24 cellular contexts compared by ENCODE assay signal in genomic region chr6:97411610-97412009, GRCh38.
DNase-seq lines count a peak whose midpoint lies in the region; ATAC-seq, FAIRE-seq and TF ChIP-seq lines count a peak whose summit lies in the region.
"Had no signal": no experiment of that assay in that cellular context is flagged by ENCODE, and none has a peak within 500 bp of the region (broad histone marks: within the 10 kb centered on the region; RNA-seq: fewer than 3 reads in every experiment).

No MANE protein-coding gene starts in this region.

- WGBS in H1 (ENCODE audit: extremely low coverage in 1 of 2, insufficient coverage in 1 of 2, insufficient read length in 1 of 2, insufficient replicate concordance in 2 of 2, low coverage in 1 of 2, low lambda C conversion rate in 2 of 2, missing lambda C conversion rate in 1 of 2), 2 experiments = 45% methylated on average over 2 of the region's 2 CpGs; no CpG with 5 or more reads in 1 of the 2 experiments

- ATAC-seq in GM23338 = peak; percentile 36; the same call in 1 of the 3 replicates
- no peak for ATAC-seq in T-helper 17 cell
- no peak for ATAC-seq in activated T-helper 17 cell treated with anti-CD3 and anti-CD28 coated beads, Interleukin-2, amount 50 U/mL, for 72 hours (replicated peaks)
- ATAC-seq: A549 had no signal

- no peaks in the 10 kb centered on the region for H3F3A ChIP-seq in GM23338 (replicated peaks; ENCODE audit: low read depth)
- no peaks in the 10 kb centered on the region for H3F3A ChIP-seq in PC-9 (ENCODE audit: insufficient read depth, low read depth)

- H3K79me1 ChIP-seq in H1 (ENCODE audit: low read depth, low read length) = no peaks in the 10 kb centered on the region

- H3K27me3 Mint-ChIP-seq in GM23338 (ENCODE audit: insufficient read depth, low read depth, poor library complexity) = no peaks in the 10 kb centered on the region
- peaks cover 7% of the 10 kb centered on the region for H3K27me3 Mint-ChIP-seq in T-helper 17 cell
- peaks cover 18% of the 10 kb centered on the region for H3K27me3 Mint-ChIP-seq in activated T-helper 17 cell treated with anti-CD3 and anti-CD28 coated beads, Interleukin-2, amount 50 U/mL, for 72 hours
- no peaks in the 10 kb centered on the region for H3K27me3 Mint-ChIP-seq in endothelial cell (ENCODE audit: unreplicated experiment)

- CTCF ChIA-PET in H1 (lab: Charles Lee; ENCODE audit: partially characterized antibody) (no interaction called here), PC-9 (lab: Charles Lee) (no interaction called here)

- intact Hi-C loops in PC-9 (cut with micrococcal nuclease; ENCODE audit: unreplicated experiment) = no loop called here

- H3K9me3 ChIP-seq in T-helper 17 cell (ENCODE audit: control insufficient read depth, low read length, poor library complexity, severe bottlenecking) (no peaks in the 10 kb centered on the region), H1 (ENCODE audit: insufficient read depth in 2 of 2, low read depth in 1 of 2, low read length in 1 of 2) (no peaks in the 10 kb centered on the region), PC-9 (ENCODE audit: insufficient read depth, low read depth) (no peaks in the 10 kb centered on the region)
- H3K9me3 ChIP-seq: A549; BE2C; BLaER1 treated with 17β-estradiol and CSF1 and Interleukin-3, amounts not matched to agents 10 nM and 100 nM had no signal

- no peak overlapping the region for H3K23ac ChIP-seq in H1 (ENCODE audit: insufficient read length)

- POLR2A ChIA-PET in H1 (lab: Charles Lee; ENCODE audit: partially characterized antibody) (no interaction called here), PC-9 (lab: Charles Lee; ENCODE audit: unreplicated experiment) (no interaction called here)

- peak; percentile 35 for DNase-seq in GM23338 (ENCODE audit: low spot score)
- DNase-seq in T-helper 17 cell = no peak
- no peak for DNase-seq in H1 (ENCODE audit: low read depth in 1 of 2, low spot score in 2 of 2)
- DNase-seq in PC-9 = no peak
- no peak for DNase-seq in central memory CD4-positive, alpha-beta T cell
- no peak for DNase-seq in endothelial cell (ENCODE audit: low spot score)
- DNase-seq: 8988T; ACHN; AML-193; BE2C; CD4-positive, alpha-beta T cell; CD8-positive, alpha-beta memory T cell; DMS53; DMS79 treated with DMSO at 0.1 percent for 48 hours; GF-D8; GOT3; H7; HCEC 1CT had no signal

- H3K27ac Mint-ChIP-seq in GM23338 = no peak overlapping the region
- H3K27ac Mint-ChIP-seq in T-helper 17 cell = no peak overlapping the region
- H3K27ac Mint-ChIP-seq in activated T-helper 17 cell treated with anti-CD3 and anti-CD28 coated beads, Interleukin-2, amount 50 U/mL, for 72 hours = no peak overlapping the region
- no peak overlapping the region for H3K27ac Mint-ChIP-seq in endothelial cell (ENCODE audit: unreplicated experiment)
- H3K27ac Mint-ChIP-seq: CD14-positive monocyte; CD4-positive, alpha-beta T cell; CD8-positive, alpha-beta memory T cell had no signal

- H3K4me3 ChIP-seq in GM23338 = no peak overlapping the region
- H3K4me3 ChIP-seq in H1 (ENCODE audit: extremely low read depth in 1 of 4, insufficient read depth in 2 of 4, low read depth in 3 of 4, low read length in 4 of 4) = no peak overlapping the region
- H3K4me3 ChIP-seq in PC-9 = no peak overlapping the region
- H3K4me3 ChIP-seq: A549; BLaER1 treated with 17β-estradiol and CSF1 and Interleukin-3, amounts not matched to agents 10 nM and 100 nM had no signal

- H3K4me3 Mint-ChIP-seq in GM23338 (no peak overlapping the region), T-helper 17 cell (peak overlapping the region; percentile 13), endothelial cell (ENCODE audit: unreplicated experiment) (no peak overlapping the region)
- H3K4me3 Mint-ChIP-seq in activated T-helper 17 cell treated with anti-CD3 and anti-CD28 coated beads, Interleukin-2, amount 50 U/mL, for 72 hours = no peak overlapping the region
- H3K4me3 Mint-ChIP-seq: CD14-positive monocyte; CD4-positive, alpha-beta T cell; CD8-positive, alpha-beta memory T cell had no signal

- H3K9me3 Mint-ChIP-seq in GM23338 (no peaks in the 10 kb centered on the region; the same call in 2 of the 3 replicates), endothelial cell (ENCODE audit: unreplicated experiment) (no peaks in the 10 kb centered on the region)
- H3K9me3 Mint-ChIP-seq in activated T-helper 17 cell treated with anti-CD3 and anti-CD28 coated beads, Interleukin-2, amount 50 U/mL, for 72 hours = no peaks in the 10 kb centered on the region
- H3K9me3 Mint-ChIP-seq: CD4-positive, alpha-beta T cell had no signal

- no peak for FAIRE-seq in H1 (lab: Jason Lieb, UNC)
- FAIRE-seq: A549, GM12891, GM18507 had no signal

- TF ChIP-seq RAD21 in H1 (IDR thresholded peaks at IDR 0.05 in 1 of 2, conservative IDR thresholded peaks at IDR 0.05 in 1 of 2; ENCODE audit: low read depth in 2 of 2, low read length in 2 of 2) = no peak

- H3K9me2 ChIP-seq in GM23338 (ENCODE audit: insufficient read depth) (no peaks in the 10 kb centered on the region), PC-9 (ENCODE audit: insufficient read depth) (no peaks in the 10 kb centered on the region; the same call in 1 of the 2 replicates)

- no peak for TF ChIP-seq POLR2A in H1 (IDR thresholded peaks at IDR 0.05; ENCODE audit: control extremely low read depth in 1 of 2, low read depth in 2 of 2, low read length in 2 of 2)

- H2BK120ac ChIP-seq in H1 (replicated peaks; ENCODE audit: low read depth, low read length) = no peak overlapping the region

- H2AFZ ChIP-seq in GM23338 (no peak overlapping the region), H1 (ENCODE audit: low read length) (0 out of 2 replicates have a peak overlapping the region, but pooled peaks have one; percentile 20), PC-9 (no peak overlapping the region)

- H4K8ac ChIP-seq in H1 (ENCODE audit: extremely low read depth, insufficient read depth, low read length) = no peak overlapping the region

- H4K20me1 ChIP-seq in GM23338 (replicated peaks; ENCODE audit: insufficient read depth) = no peaks in the 10 kb centered on the region
- H4K20me1 ChIP-seq in H1 (replicated peaks in 1 of 2; ENCODE audit: control insufficient read depth in 1 of 2, insufficient read depth in 2 of 2, low read length in 2 of 2) = no peaks in the 10 kb centered on the region
- no peaks in the 10 kb centered on the region for H4K20me1 ChIP-seq in PC-9 (ENCODE audit: insufficient read depth)
- H4K20me1 ChIP-seq: BLaER1 treated with 17β-estradiol and CSF1 and Interleukin-3, amounts not matched to agents 10 nM and 100 nM had no signal

- H3K79me2 ChIP-seq in GM23338 (replicated peaks; ENCODE audit: insufficient read depth) (no peaks in the 10 kb centered on the region), H1 (ENCODE audit: control insufficient read depth in 1 of 2, insufficient read depth in 2 of 2, low read length in 2 of 2) (no peaks in the 10 kb centered on the region), PC-9 (ENCODE audit: low read depth) (no peaks in the 10 kb centered on the region)

- no peak for TF ChIP-seq EP300 in H1 (IDR thresholded peaks at IDR 0.05; ENCODE audit: borderline replicate concordance in 1 of 2, low read depth in 2 of 2, low read length in 2 of 2)

- H4K91ac ChIP-seq in H1 (replicated peaks; ENCODE audit: insufficient read length, low read length) = no peak overlapping the region

- no peaks in the 10 kb centered on the region for H3K23me2 ChIP-seq in H1 (ENCODE audit: low read depth, low read length)

- H4K5ac ChIP-seq in H1 (ENCODE audit: insufficient read length, low read depth, low read length) = no peak overlapping the region

- no peak overlapping the region for H2BK5ac ChIP-seq in H1 (ENCODE audit: low read depth, low read length)

- H3K4me2 ChIP-seq in GM23338 = no peak overlapping the region
- H3K4me2 ChIP-seq in H1 (ENCODE audit: insufficient read depth in 1 of 2, low read depth in 2 of 2, low read length in 2 of 2) = no peak overlapping the region
- H3K4me2 ChIP-seq in PC-9 = no peak overlapping the region
- H3K4me2 ChIP-seq: A549; BLaER1 treated with 17β-estradiol and CSF1 and Interleukin-3, amounts not matched to agents 10 nM and 100 nM had no signal

- no peaks in the 10 kb centered on the region for H3K36me3 Mint-ChIP-seq in GM23338 (ENCODE audit: low read depth)
- no peaks in the 10 kb centered on the region for H3K36me3 Mint-ChIP-seq in T-helper 17 cell (ENCODE audit: low read depth)
- no peaks in the 10 kb centered on the region for H3K36me3 Mint-ChIP-seq in activated T-helper 17 cell treated with anti-CD3 and anti-CD28 coated beads, Interleukin-2, amount 50 U/mL, for 72 hours (ENCODE audit: low read depth)
- no peaks in the 10 kb centered on the region for H3K36me3 Mint-ChIP-seq in endothelial cell (ENCODE audit: low read depth, unreplicated experiment)
- H3K36me3 Mint-ChIP-seq: CD14-positive monocyte; CD8-positive, alpha-beta memory T cell had no signal

- no peak overlapping the region for H3K9ac ChIP-seq in H1 (replicated peaks in 1 of 4; ENCODE audit: extremely low read depth in 1 of 4, low read depth in 3 of 4, low read length in 3 of 4)
- H3K9ac ChIP-seq: BLaER1 treated with 17β-estradiol and CSF1 and Interleukin-3, amounts not matched to agents 10 nM and 100 nM had no signal

- H2BK12ac ChIP-seq in H1 (ENCODE audit: low read depth, low read length) = no peak overlapping the region

- no peak overlapping the region for H3K4ac ChIP-seq in H1 (replicated peaks; ENCODE audit: insufficient read length, low read depth, low read length)

- H3K36me3 ChIP-seq in GM23338 (ENCODE audit: insufficient read depth) (no peaks in the 10 kb centered on the region), H1 (ENCODE audit: control insufficient read depth in 2 of 4, insufficient read depth in 4 of 4, low read length in 3 of 4) (no peaks in the 10 kb centered on the region), PC-9 (ENCODE audit: low read depth) (no peaks in the 10 kb centered on the region)
- H3K36me3 ChIP-seq: BE2C; BLaER1 treated with 17β-estradiol and CSF1 and Interleukin-3, amounts not matched to agents 10 nM and 100 nM had no signal

- H3K27ac ChIP-seq in GM23338 (ENCODE audit: low read depth) = no peak overlapping the region
- H3K27ac ChIP-seq in H1 (ENCODE audit: low read depth, low read length) = no peak overlapping the region
- no peak overlapping the region for H3K27ac ChIP-seq in PC-9
- H3K27ac ChIP-seq: A549; BLaER1 treated with 17β-estradiol and CSF1 and Interleukin-3, amounts not matched to agents 10 nM and 100 nM had no signal

- H3K4me1 ChIP-seq in GM23338 (ENCODE audit: insufficient read depth) = no peaks in the 10 kb centered on the region
- peaks cover 0 to 2% (median 0%) of the 10 kb centered on the region in 4 experiments; a peak in 2 of 7 replicates for H3K4me1 ChIP-seq in H1 (replicated peaks in 1 of 4; ENCODE audit: control insufficient read depth in 3 of 4, insufficient read depth in 4 of 4, low read length in 3 of 4)
- no peaks in the 10 kb centered on the region for H3K4me1 ChIP-seq in PC-9 (replicated peaks; ENCODE audit: insufficient read depth)
- H3K4me1 ChIP-seq: A549; BE2C; BLaER1 treated with 17β-estradiol and CSF1 and Interleukin-3, amounts not matched to agents 10 nM and 100 nM had no signal

- no peak overlapping the region for H2AK5ac ChIP-seq in H1 (ENCODE audit: low read depth, low read length)

- H3K27me3 ChIP-seq in GM23338 (ENCODE audit: insufficient read depth) = no peaks in the 10 kb centered on the region
- no peaks in the 10 kb centered on the region for H3K27me3 ChIP-seq in H1 (replicated peaks in 1 of 4; ENCODE audit: control insufficient read depth in 3 of 4, extremely low read depth in 1 of 4, insufficient read depth in 3 of 4, low read length in 3 of 4)
- H3K27me3 ChIP-seq in PC-9 (ENCODE audit: insufficient read depth, low read depth) = no peaks in the 10 kb centered on the region
- H3K27me3 ChIP-seq: BE2C; BLaER1 treated with 17β-estradiol and CSF1 and Interleukin-3, amounts not matched to agents 10 nM and 100 nM had no signal

- no peak overlapping the region for H3K18ac ChIP-seq in H1 (ENCODE audit: extremely low read depth, low read length)

- no TSS peak for BruUV-seq in PC-9 (replicated peaks; lab: Mats Ljungman, UMichigan)

- H3K56ac ChIP-seq in H1 (replicated peaks; ENCODE audit: insufficient read length, low read depth, low read length) = no peak overlapping the region

- TF ChIP-seq CTCF in GM23338 (conservative IDR thresholded peaks at IDR 0.05; ENCODE audit: low read depth in 2 of 2) (no peak), H1 (IDR thresholded peaks at IDR 0.05; ENCODE audit: control extremely low read depth in 1 of 3, insufficient read depth in 1 of 3, low read depth in 1 of 3, low read length in 3 of 3) (no peak), PC-9 (conservative IDR thresholded peaks at IDR 0.05) (no peak), endothelial cell (IDR thresholded peaks at IDR 0.05; ENCODE audit: unreplicated experiment) (no peak)

- H3K14ac ChIP-seq in H1 (ENCODE audit: insufficient read length) = no peak overlapping the region

- H2BK20ac ChIP-seq in H1 (ENCODE audit: low read length) = no peak overlapping the region

- H3K4me1 Mint-ChIP-seq in GM23338 = peaks cover 23% of the 10 kb centered on the region
- no peaks in the 10 kb centered on the region for H3K4me1 Mint-ChIP-seq in T-helper 17 cell
- H3K4me1 Mint-ChIP-seq in activated T-helper 17 cell treated with anti-CD3 and anti-CD28 coated beads, Interleukin-2, amount 50 U/mL, for 72 hours = no peaks in the 10 kb centered on the region
- H3K4me1 Mint-ChIP-seq in endothelial cell (ENCODE audit: unreplicated experiment) = no peaks in the 10 kb centered on the region
- H3K4me1 Mint-ChIP-seq: CD14-positive monocyte; CD8-positive, alpha-beta memory T cell had no signal

- H2BK15ac ChIP-seq in H1 (ENCODE audit: low read length) = no peak overlapping the region
